In the genomic region with DNA sequence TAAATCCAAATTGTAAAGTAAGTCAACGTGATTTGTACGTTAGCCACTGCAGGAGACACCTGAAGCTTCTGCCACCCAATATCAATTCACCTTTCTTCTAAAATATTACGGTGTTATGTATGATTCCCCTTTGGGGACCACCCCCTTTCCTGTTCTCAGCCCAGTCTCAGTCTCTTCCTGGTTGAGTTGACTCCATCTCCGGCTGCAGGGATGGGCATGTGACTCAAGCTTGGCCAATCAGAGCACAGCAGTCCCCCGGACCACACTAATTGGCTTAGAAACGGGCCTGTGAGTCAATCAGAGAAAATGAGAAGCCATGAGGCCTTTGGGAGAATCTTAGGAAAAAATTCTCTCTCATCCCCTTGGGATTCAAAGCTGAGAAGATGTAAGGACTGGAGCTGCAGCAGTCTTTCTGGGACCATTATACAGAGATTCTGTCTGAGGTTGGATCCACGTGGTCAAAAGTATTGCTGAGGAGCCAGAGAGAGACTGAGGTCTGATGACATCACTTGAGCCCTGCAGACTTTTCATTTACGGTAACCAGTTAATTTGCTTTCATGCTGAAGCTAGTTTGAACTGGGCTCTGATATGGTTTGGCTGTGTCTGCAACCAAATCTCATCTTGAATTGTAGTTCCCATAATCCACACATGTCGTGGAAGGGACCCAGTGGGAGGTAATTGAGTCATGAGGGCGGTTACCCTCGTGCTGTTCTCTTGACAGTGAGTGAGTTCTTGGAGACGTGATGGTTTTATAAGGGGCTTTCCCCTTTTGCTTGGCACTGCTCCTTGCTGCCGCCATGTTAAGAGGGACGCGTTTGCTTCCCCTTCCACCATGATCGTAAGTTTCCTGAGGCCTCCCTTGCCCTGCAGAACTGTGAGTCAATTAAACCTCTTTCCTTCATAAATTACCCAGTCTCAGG, we compare ENCODE assay signal across 1 cellular context.
TF ChIP-seq lines count a peak whose summit lies in the region.

No MANE protein-coding gene starts in this region.

TF ChIP-seq in K562, 482 proteins besides CTCF, POLR2A, EP300 and RAD21 (continued from another document):
- TF ChIP-seq CHD7 (IDR thresholded peaks at IDR 0.05; ENCODE audit: low read depth, low read length) (no peak), ZNF324 (CRISPR knock-in tag; IDR thresholded peaks at IDR 0.05) (no peak), PML (IDR thresholded peaks at IDR 0.05; ENCODE audit: low read length) (no peak), PRDM10 (IDR thresholded peaks at IDR 0.05; ENCODE audit: partially characterized antibody) (no peak), PKNOX1 (IDR thresholded peaks at IDR 0.05) (peak; percentile 49; the same call in 1 of the 2 replicates), MAFG (tag; conservative IDR thresholded peaks at IDR 0.05) (no peak), KAT8 (IDR thresholded peaks at IDR 0.05; ENCODE audit: low read depth) (no peak), STAT5A (IDR thresholded peaks at IDR 0.05; ENCODE audit: borderline replicate concordance, low read length) (no peak), NFYB (IDR thresholded peaks at IDR 0.05; ENCODE audit: extremely low read depth, insufficient read length) (peak; percentile 37), TOE1 (IDR thresholded peaks at IDR 0.05; ENCODE audit: borderline replicate concordance) (no peak), TOE1 (CRISPR knock-in tag; IDR thresholded peaks at IDR 0.05; ENCODE audit: borderline replicate concordance, low read depth) (no peak), PHB2 (IDR thresholded peaks at IDR 0.05; ENCODE audit: low read depth) (no peak), ZFP36 (IDR thresholded peaks at IDR 0.05; ENCODE audit: low read depth, low read length, partially characterized antibody) (no peak)
- TF ChIP-seq, protein P1, sequence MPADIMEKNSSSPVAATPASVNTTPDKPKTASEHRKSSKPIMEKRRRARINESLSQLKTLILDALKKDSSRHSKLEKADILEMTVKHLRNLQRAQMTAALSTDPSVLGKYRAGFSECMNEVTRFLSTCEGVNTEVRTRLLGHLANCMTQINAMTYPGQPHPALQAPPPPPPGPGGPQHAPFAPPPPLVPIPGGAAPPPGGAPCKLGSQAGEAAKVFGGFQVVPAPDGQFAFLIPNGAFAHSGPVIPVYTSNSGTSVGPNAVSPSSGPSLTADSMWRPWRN (IDR thresholded peaks at IDR 0.05; ENCODE audit: low read depth): no peak
